ENCODE assay signal across 20 cellular contexts in genomic region chr13:54633461-54633860, GRCh38.
DNase-seq lines count a peak whose midpoint lies in the region; ATAC-seq, FAIRE-seq and TF ChIP-seq lines count a peak whose summit lies in the region.
"Had no signal": no experiment of that assay in that cellular context is flagged by ENCODE, and none has a peak within 500 bp of the region (broad histone marks: within the 10 kb centered on the region; RNA-seq: fewer than 3 reads in every experiment).

No MANE protein-coding gene starts in this region.

- peak overlapping the region; percentile 28; the same call in 1 of the 2 replicates for H2AFZ ChIP-seq in GM23338
- no peak overlapping the region for H2AFZ ChIP-seq in PC-9

- no peaks in the 10 kb centered on the region for H3F3A ChIP-seq in GM23338 (replicated peaks; ENCODE audit: low read depth)
- no peaks in the 10 kb centered on the region for H3F3A ChIP-seq in PC-9 (ENCODE audit: insufficient read depth, low read depth)

- no peak for FAIRE-seq in HTR-8/SVneo (lab: Jason Lieb, UNC)
- FAIRE-seq: D721Med, GM12892, GM18507, H1, HepG2 had no signal

- no peaks in the 10 kb centered on the region for H3K36me3 Mint-ChIP-seq in GM23338 (ENCODE audit: low read depth)
- H3K36me3 Mint-ChIP-seq in CD4-positive, alpha-beta T cell (ENCODE audit: low read depth), result no peaks in the 10 kb centered on the region
- H3K36me3 Mint-ChIP-seq: CD4-positive, CD25-positive, alpha-beta regulatory T cell; IgD-negative memory B cell had no signal

- H3K27me3 Mint-ChIP-seq in GM23338 (ENCODE audit: insufficient read depth, low read depth, poor library complexity), result peaks cover 2% of the 10 kb centered on the region
- no peaks in the 10 kb centered on the region for H3K27me3 Mint-ChIP-seq in CD4-positive, alpha-beta T cell
- H3K27me3 Mint-ChIP-seq: CD4-positive, CD25-positive, alpha-beta regulatory T cell; IgD-negative memory B cell had no signal

- no peaks in the 10 kb centered on the region for H4K20me1 ChIP-seq in GM23338 (replicated peaks; ENCODE audit: insufficient read depth)
- no peaks in the 10 kb centered on the region; the same call in 1 of the 2 replicates for H4K20me1 ChIP-seq in PC-9 (ENCODE audit: insufficient read depth)

- intact Hi-C loops in PC-9 (cut with micrococcal nuclease; ENCODE audit: unreplicated experiment), result no loop called here
- intact Hi-C loops in CD4-positive, alpha-beta T cell (cut with DNase I, micrococcal nuclease), result no loop called here

- TF ChIP-seq CTCF in GM23338 (conservative IDR thresholded peaks at IDR 0.05; ENCODE audit: low read depth in 2 of 2) (no peak), PC-9 (conservative IDR thresholded peaks at IDR 0.05) (no peak)
- no peak for TF ChIP-seq CTCF in CD4-positive, alpha-beta T cell (IDR thresholded peaks at IDR 0.05)

- CTCF ChIA-PET in PC-9 (lab: Charles Lee), result no interaction called here
- CTCF ChIA-PET in CD4-positive, alpha-beta T cell (lab: Charles Lee), result no interaction called here

- no peaks in the 10 kb centered on the region for H3K27me3 ChIP-seq in GM23338 (ENCODE audit: insufficient read depth)
- H3K27me3 ChIP-seq in PC-9 (ENCODE audit: insufficient read depth, low read depth), result no peaks in the 10 kb centered on the region
- H3K27me3 ChIP-seq in CD4-positive, alpha-beta T cell (ENCODE audit: control insufficient read depth, insufficient read depth, low read length), result no peaks in the 10 kb centered on the region
- H3K27me3 ChIP-seq: BE2C had no signal

- H3K4me1 Mint-ChIP-seq in GM23338, result peaks cover 12% of the 10 kb centered on the region
- no peaks in the 10 kb centered on the region for H3K4me1 Mint-ChIP-seq in CD4-positive, alpha-beta T cell (ENCODE audit: low read depth)
- H3K4me1 Mint-ChIP-seq: CD4-positive, CD25-positive, alpha-beta regulatory T cell; IgD-negative memory B cell had no signal

- DNase-seq in G401 (ENCODE audit: low spot score) (peak; percentile 88), GM23338 (ENCODE audit: low spot score) (no peak), NCI-H524 treated with DMSO at 0.1 percent for 48 hours (lab: John Stamatoyannopoulos, UW) (peak; percentile 74), cerebellar cortex (ENCODE audit: low spot score) (peak; percentile 88), PC-9 (no peak), HTR-8/SVneo (ENCODE audit: insufficient read length, low spot score) (no peak), KBM-7 (no peak)
- no peak for DNase-seq in CD4-positive, alpha-beta T cell
- DNase-seq: ACHN; BE2C; Caco-2; CD4-positive, CD25-positive, alpha-beta regulatory T cell; GDM1; H9 had no signal

- POLR2A ChIA-PET in PC-9 (lab: Charles Lee; ENCODE audit: unreplicated experiment), result no interaction called here
- POLR2A ChIA-PET in CD4-positive, alpha-beta T cell (lab: Charles Lee), result no interaction called here

- H3K4me1 ChIP-seq in GM23338 (ENCODE audit: insufficient read depth) (peaks cover 13% of the 10 kb centered on the region; the same call in 1 of the 2 replicates), PC-9 (replicated peaks; ENCODE audit: insufficient read depth) (no peaks in the 10 kb centered on the region; the same call in 1 of the 2 replicates)
- H3K4me1 ChIP-seq: BE2C had no signal

- in situ Hi-C loops in G401 (cut with HindIII; ENCODE audit: low sequenced_read_pairs) (no loop called here), KBM-7 (cut with MboI; ENCODE audit: low pct_unique_long_range_greater_than_20kb, low sequenced_read_pairs) (no loop called here)

- no peak overlapping the region for H3K4me3 ChIP-seq in GM23338
- no peak overlapping the region for H3K4me3 ChIP-seq in PC-9

- H3K9me2 ChIP-seq in GM23338 (ENCODE audit: insufficient read depth) (no peaks in the 10 kb centered on the region; the same call in 1 of the 2 replicates), PC-9 (ENCODE audit: insufficient read depth) (no peaks in the 10 kb centered on the region)

- H3K36me3 ChIP-seq in GM23338 (ENCODE audit: insufficient read depth) (no peaks in the 10 kb centered on the region), PC-9 (ENCODE audit: low read depth) (no peaks in the 10 kb centered on the region)
- H3K36me3 ChIP-seq: BE2C had no signal

- ATAC-seq in GM23338, result no peak
- no peak for ATAC-seq in CD4-positive, alpha-beta T cell (ENCODE audit: poor library complexity)
- ATAC-seq: HepG2 had no signal

- H3K27ac ChIP-seq in GM23338 (ENCODE audit: low read depth) (no peak overlapping the region), PC-9 (no peak overlapping the region)
- no peak overlapping the region for H3K27ac ChIP-seq in CD4-positive, alpha-beta T cell (ENCODE audit: low read depth, low read length)

- no TSS peak for BruUV-seq in PC-9 (replicated peaks; lab: Mats Ljungman, UMichigan)

- H3K4me2 ChIP-seq in GM23338, result no peak overlapping the region
- H3K4me2 ChIP-seq in PC-9, result no peak overlapping the region

- no peaks in the 10 kb centered on the region for H3K79me2 ChIP-seq in GM23338 (replicated peaks; ENCODE audit: insufficient read depth)
- no peaks in the 10 kb centered on the region for H3K79me2 ChIP-seq in PC-9 (ENCODE audit: low read depth)

- H3K9me3 ChIP-seq in PC-9 (ENCODE audit: insufficient read depth, low read depth), result no peaks in the 10 kb centered on the region
- H3K9me3 ChIP-seq in CD4-positive, alpha-beta T cell (ENCODE audit: control insufficient read depth, low read length), result no peaks in the 10 kb centered on the region
- H3K9me3 ChIP-seq: BE2C, Caco-2 had no signal

- no peak overlapping the region for H3K4me3 Mint-ChIP-seq in GM23338
- H3K4me3 Mint-ChIP-seq in CD4-positive, alpha-beta T cell, result no peak overlapping the region
- H3K4me3 Mint-ChIP-seq: CD4-positive, CD25-positive, alpha-beta regulatory T cell; H9; IgD-negative memory B cell had no signal

- no peak overlapping the region for H3K27ac Mint-ChIP-seq in GM23338
- H3K27ac Mint-ChIP-seq in CD4-positive, alpha-beta T cell, result no peak overlapping the region
- H3K27ac Mint-ChIP-seq: CD4-positive, CD25-positive, alpha-beta regulatory T cell; H9 had no signal

- no peaks in the 10 kb centered on the region for H3K9me3 Mint-ChIP-seq in GM23338
- H3K9me3 Mint-ChIP-seq in CD4-positive, alpha-beta T cell, result peaks cover 15% of the 10 kb centered on the region
- H3K9me3 Mint-ChIP-seq: H9 had no signal

TF ChIP-seq in GM23338, 12 proteins besides CTCF, POLR2A, EP300 and RAD21 (continues in another document):
- no peak for TF ChIP-seq JUNB (IDR thresholded peaks at IDR 0.05; ENCODE audit: unreplicated experiment)
- TF ChIP-seq, protein P1, sequence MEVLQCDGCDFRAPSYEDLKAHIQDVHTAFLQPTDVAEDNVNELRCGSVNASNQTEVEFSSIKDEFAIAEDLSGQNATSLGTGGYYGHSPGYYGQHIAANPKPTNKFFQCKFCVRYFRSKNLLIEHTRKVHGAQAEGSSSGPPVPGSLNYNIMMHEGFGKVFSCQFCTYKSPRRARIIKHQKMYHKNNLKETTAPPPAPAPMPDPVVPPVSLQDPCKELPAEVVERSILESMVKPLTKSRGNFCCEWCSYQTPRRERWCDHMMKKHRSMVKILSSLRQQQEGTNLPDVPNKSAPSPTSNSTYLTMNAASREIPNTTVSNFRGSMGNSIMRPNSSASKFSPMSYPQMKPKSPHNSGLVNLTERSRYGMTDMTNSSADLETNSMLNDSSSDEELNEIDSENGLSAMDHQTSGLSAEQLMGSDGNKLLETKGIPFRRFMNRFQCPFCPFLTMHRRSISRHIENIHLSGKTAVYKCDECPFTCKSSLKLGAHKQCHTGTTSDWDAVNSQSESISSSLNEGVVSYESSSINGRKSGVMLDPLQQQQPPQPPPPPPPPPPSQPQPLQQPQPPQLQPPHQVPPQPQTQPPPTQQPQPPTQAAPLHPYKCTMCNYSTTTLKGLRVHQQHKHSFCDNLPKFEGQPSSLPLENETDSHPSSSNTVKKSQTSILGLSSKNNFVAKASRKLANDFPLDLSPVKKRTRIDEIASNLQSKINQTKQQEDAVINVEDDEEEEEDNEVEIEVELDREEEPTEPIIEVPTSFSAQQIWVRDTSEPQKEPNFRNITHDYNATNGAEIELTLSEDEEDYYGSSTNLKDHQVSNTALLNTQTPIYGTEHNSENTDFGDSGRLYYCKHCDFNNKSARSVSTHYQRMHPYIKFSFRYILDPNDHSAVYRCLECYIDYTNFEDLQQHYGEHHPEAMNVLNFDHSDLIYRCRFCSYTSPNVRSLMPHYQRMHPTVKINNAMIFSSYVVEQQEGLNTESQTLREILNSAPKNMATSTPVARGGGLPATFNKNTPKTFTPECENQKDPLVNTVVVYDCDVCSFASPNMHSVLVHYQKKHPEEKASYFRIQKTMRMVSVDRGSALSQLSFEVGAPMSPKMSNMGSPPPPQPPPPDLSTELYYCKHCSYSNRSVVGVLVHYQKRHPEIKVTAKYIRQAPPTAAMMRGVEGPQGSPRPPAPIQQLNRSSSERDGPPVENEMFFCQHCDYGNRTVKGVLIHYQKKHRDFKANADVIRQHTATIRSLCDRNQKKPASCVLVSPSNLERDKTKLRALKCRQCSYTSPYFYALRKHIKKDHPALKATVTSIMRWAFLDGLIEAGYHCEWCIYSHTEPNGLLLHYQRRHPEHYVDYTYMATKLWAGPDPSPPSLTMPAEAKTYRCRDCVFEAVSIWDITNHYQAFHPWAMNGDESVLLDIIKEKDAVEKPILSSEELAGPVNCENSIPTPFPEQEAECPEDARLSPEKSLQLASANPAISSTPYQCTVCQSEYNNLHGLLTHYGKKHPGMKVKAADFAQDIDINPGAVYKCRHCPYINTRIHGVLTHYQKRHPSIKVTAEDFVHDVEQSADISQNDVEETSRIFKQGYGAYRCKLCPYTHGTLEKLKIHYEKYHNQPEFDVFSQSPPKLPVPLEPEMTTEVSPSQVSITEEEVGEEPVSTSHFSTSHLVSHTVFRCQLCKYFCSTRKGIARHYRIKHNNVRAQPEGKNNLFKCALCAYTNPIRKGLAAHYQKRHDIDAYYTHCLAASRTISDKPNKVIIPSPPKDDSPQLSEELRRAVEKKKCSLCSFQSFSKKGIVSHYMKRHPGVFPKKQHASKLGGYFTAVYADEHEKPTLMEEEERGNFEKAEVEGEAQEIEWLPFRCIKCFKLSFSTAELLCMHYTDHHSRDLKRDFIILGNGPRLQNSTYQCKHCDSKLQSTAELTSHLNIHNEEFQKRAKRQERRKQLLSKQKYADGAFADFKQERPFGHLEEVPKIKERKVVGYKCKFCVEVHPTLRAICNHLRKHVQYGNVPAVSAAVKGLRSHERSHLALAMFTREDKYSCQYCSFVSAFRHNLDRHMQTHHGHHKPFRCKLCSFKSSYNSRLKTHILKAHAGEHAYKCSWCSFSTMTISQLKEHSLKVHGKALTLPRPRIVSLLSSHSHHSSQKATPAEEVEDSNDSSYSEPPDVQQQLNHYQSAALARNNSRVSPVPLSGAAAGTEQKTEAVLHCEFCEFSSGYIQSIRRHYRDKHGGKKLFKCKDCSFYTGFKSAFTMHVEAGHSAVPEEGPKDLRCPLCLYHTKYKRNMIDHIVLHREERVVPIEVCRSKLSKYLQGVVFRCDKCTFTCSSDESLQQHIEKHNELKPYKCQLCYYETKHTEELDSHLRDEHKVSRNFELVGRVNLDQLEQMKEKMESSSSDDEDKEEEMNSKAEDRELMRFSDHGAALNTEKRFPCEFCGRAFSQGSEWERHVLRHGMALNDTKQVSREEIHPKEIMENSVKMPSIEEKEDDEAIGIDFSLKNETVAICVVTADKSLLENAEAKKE (CRISPR knock-in tag; IDR thresholded peaks at IDR 0.05), result no peak
- TF ChIP-seq POLR2AphosphoS5 (IDR thresholded peaks at IDR 0.05; ENCODE audit: low read depth), result no peak
- TF ChIP-seq EZH2 (IDR thresholded peaks at IDR 0.05; ENCODE audit: low read depth, unreplicated experiment), result no peak
- TF ChIP-seq STAT1 (IDR thresholded peaks at IDR 0.05; ENCODE audit: unreplicated experiment), result no peak

Comparison
In these comparisons a context has a peak if more than half of its experiments do, and no peak if none do; other contexts are left out.
1. DNase-seq: peak in G401 (single experiment), NCI-H524 treated with DMSO at 0.1 percent for 48 hours (single experiment) and cerebellar cortex (single experiment); none in GM23338 (single experiment), PC-9 (0 of 2), CD4-positive, alpha-beta T cell (0 of 10), HTR-8/SVneo (single experiment) and KBM-7 (single experiment).